8 cellular contexts compared by ENCODE assay signal in the genomic region with DNA sequence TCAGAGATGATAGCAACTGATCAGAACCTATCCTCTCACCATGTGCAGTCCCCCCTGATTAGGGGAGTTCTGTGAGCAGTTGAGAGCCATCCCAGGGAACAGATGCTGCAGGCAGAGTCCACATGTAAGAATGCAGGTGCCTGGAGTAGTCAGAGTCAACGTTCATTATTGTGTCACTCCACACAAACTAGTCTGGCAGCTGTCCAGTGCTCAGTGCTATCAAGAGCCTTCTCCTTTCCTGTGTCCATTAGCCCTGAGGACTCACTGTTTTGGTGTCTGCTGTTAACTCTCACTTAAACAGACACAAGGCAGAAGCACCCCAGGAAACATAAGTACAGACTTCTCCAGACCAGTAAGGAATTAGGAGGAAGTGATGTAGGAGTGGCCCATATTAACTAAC. TPM values are rescaled to one million over a fixed set of nuclear protein-coding genes. Genes with fewer than 3 reads are reported as not detected.
DNase-seq lines count a peak whose midpoint lies in the region; FAIRE-seq and TF ChIP-seq lines count a peak whose summit lies in the region.
"Had no signal": no experiment of that assay in that cellular context is flagged by ENCODE, and none has a peak within 500 bp of the region (broad histone marks: within the 10 kb centered on the region; RNA-seq: fewer than 3 reads in every experiment).

No MANE protein-coding gene starts in this region.

- 0 to 10% (median 5%) methylated on average over 1 of the region's 1 CpG for WGBS in small intestine, 3 donors

- no peak overlapping the region for H3K27ac ChIP-seq in small intestine (ENCODE audit: low read depth in 1 of 2, low read length in 1 of 2)

- H3K27me3 ChIP-seq in small intestine (ENCODE audit: control insufficient read depth in 2 of 2, insufficient read depth in 2 of 2, low read length in 2 of 2): no peaks in the 10 kb centered on the region

- TF ChIP-seq CTCF in fibroblast of the aortic adventitia (IDR thresholded peaks at IDR 0.05; ENCODE audit: insufficient read depth, low read length): no peak

- H3K36me3 ChIP-seq in small intestine (ENCODE audit: control insufficient read depth in 2 of 2, insufficient read depth in 2 of 2, low read length in 2 of 2): no peaks in the 10 kb centered on the region

- DNase-seq in HuH-7 (ENCODE audit: low spot score) (peak; percentile 10), RKO (ENCODE audit: low spot score) (peak; percentile 30), fibroblast of the aortic adventitia (ENCODE audit: low read depth) (peak; percentile 44), small intestine (peak; percentile 48), NCI-H2107 (lab: John Stamatoyannopoulos, UW) (no peak), occipital lobe (lab: John Stamatoyannopoulos, UW) (no peak), retina (no peak)
- DNase-seq: NCI-H82 had no signal

- H3K4me3 ChIP-seq in fibroblast of the aortic adventitia (ENCODE audit: low read depth, low read length) (no peak overlapping the region), small intestine (ENCODE audit: low read depth in 1 of 2, low read length in 2 of 2) (no peak overlapping the region)

- H3K4me1 ChIP-seq in small intestine (ENCODE audit: control insufficient read depth in 2 of 2, insufficient read depth in 1 of 2, low read depth in 1 of 2, low read length in 1 of 2): peaks cover 0 to 5% of the 10 kb centered on the region in 2 donors

- no peak for FAIRE-seq in small intestine (lab: Jason Lieb, UNC)

- H3K9me3 ChIP-seq in small intestine (ENCODE audit: control insufficient read depth, low read depth): no peaks in the 10 kb centered on the region

RNA-seq across cellular contexts. Expression of a gene that starts 2.5 kb away (rescaled TPM):
- total RNA-seq in fibroblast of the aortic adventitia (ENCODE audit: low replicate concordance) (1.6 and 4.1 TPM in 2 replicates), occipital lobe (1.6 TPM)
- polyA plus RNA-seq in small intestine: under 1 TPM in 1 of 3 donors, not detected in 2; 0.36 TPM

Comparison
In these comparisons a context has a peak if more than half of its experiments do, and no peak if none do; other contexts are left out.
1. DNase-seq: peak in HuH-7 (single experiment), RKO (single experiment), fibroblast of the aortic adventitia (single experiment) and small intestine (single experiment); none in NCI-H2107 (single experiment), occipital lobe (single experiment) and retina (single experiment).